1 cellular context compared by ENCODE assay signal in genomic region chr1:7630378-7630777, GRCh38.
TF ChIP-seq lines count a peak whose summit lies in the region.

No MANE protein-coding gene starts in this region.

TF ChIP-seq in H1, 55 proteins besides CTCF, POLR2A, EP300 and RAD21:
- TF ChIP-seq FOSL1 (IDR thresholded peaks at IDR 0.05; ENCODE audit: insufficient read depth, low read depth, low read length): no peak
- TF ChIP-seq CEBPB (IDR thresholded peaks at IDR 0.05; ENCODE audit: low read depth, low read length): peak; percentile 52; the same call in 1 of the 2 replicates
- no peak for TF ChIP-seq EGR1 (IDR thresholded peaks at IDR 0.05; ENCODE audit: borderline replicate concordance, low read depth, low read length)
TF ChIP-seq in H1: peak in this region for 1.
